In the genomic region with DNA sequence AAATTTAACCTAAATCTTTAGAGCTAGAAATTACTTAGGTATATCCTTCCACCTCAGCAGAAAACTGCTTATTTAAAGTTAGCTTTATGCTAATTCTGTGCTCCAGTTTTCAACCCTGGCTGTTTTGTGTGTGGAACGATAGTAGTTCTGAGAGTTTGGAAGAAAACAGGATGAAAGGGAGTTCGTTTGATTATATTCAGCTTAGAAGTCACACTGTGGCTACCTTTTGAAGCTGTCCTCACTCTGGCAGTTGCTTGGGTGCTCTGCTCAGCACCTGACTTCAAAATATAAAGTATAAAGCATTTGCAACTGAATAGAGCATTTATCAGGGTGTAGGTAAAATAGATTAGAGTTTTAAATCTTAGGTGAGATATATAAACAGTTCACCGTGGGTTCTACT, we compare ENCODE assay signal across 1 cellular context.
TF ChIP-seq lines count a peak whose summit lies in the region.

No MANE protein-coding gene starts in this region.

TF ChIP-seq in HepG2, 621 proteins besides CTCF, POLR2A, EP300 and RAD21:
- TF ChIP-seq TFE3 (CRISPR knock-in tag; IDR thresholded peaks at IDR 0.05), result no peak
- no peak for TF ChIP-seq CREB1 (IDR thresholded peaks at IDR 0.05)
- no peak for TF ChIP-seq CREB1 (CRISPR knock-in tag; IDR thresholded peaks at IDR 0.05)
- no peak for TF ChIP-seq ATF7-NPFF (CRISPR knock-in tag; IDR thresholded peaks at IDR 0.05; ENCODE audit: low read depth)
- TF ChIP-seq ZNF567 (CRISPR knock-in tag; IDR thresholded peaks at IDR 0.05; ENCODE audit: borderline replicate concordance), result no peak
- TF ChIP-seq CHCHD3 (CRISPR knock-in tag; IDR thresholded peaks at IDR 0.05), result no peak
- TF ChIP-seq, protein P1, sequence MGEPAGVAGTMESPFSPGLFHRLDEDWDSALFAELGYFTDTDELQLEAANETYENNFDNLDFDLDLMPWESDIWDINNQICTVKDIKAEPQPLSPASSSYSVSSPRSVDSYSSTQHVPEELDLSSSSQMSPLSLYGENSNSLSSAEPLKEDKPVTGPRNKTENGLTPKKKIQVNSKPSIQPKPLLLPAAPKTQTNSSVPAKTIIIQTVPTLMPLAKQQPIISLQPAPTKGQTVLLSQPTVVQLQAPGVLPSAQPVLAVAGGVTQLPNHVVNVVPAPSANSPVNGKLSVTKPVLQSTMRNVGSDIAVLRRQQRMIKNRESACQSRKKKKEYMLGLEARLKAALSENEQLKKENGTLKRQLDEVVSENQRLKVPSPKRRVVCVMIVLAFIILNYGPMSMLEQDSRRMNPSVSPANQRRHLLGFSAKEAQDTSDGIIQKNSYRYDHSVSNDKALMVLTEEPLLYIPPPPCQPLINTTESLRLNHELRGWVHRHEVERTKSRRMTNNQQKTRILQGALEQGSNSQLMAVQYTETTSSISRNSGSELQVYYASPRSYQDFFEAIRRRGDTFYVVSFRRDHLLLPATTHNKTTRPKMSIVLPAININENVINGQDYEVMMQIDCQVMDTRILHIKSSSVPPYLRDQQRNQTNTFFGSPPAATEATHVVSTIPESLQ (CRISPR knock-in tag; conservative IDR thresholded peaks at IDR 0.05), result no peak
- TF ChIP-seq, protein P2, sequence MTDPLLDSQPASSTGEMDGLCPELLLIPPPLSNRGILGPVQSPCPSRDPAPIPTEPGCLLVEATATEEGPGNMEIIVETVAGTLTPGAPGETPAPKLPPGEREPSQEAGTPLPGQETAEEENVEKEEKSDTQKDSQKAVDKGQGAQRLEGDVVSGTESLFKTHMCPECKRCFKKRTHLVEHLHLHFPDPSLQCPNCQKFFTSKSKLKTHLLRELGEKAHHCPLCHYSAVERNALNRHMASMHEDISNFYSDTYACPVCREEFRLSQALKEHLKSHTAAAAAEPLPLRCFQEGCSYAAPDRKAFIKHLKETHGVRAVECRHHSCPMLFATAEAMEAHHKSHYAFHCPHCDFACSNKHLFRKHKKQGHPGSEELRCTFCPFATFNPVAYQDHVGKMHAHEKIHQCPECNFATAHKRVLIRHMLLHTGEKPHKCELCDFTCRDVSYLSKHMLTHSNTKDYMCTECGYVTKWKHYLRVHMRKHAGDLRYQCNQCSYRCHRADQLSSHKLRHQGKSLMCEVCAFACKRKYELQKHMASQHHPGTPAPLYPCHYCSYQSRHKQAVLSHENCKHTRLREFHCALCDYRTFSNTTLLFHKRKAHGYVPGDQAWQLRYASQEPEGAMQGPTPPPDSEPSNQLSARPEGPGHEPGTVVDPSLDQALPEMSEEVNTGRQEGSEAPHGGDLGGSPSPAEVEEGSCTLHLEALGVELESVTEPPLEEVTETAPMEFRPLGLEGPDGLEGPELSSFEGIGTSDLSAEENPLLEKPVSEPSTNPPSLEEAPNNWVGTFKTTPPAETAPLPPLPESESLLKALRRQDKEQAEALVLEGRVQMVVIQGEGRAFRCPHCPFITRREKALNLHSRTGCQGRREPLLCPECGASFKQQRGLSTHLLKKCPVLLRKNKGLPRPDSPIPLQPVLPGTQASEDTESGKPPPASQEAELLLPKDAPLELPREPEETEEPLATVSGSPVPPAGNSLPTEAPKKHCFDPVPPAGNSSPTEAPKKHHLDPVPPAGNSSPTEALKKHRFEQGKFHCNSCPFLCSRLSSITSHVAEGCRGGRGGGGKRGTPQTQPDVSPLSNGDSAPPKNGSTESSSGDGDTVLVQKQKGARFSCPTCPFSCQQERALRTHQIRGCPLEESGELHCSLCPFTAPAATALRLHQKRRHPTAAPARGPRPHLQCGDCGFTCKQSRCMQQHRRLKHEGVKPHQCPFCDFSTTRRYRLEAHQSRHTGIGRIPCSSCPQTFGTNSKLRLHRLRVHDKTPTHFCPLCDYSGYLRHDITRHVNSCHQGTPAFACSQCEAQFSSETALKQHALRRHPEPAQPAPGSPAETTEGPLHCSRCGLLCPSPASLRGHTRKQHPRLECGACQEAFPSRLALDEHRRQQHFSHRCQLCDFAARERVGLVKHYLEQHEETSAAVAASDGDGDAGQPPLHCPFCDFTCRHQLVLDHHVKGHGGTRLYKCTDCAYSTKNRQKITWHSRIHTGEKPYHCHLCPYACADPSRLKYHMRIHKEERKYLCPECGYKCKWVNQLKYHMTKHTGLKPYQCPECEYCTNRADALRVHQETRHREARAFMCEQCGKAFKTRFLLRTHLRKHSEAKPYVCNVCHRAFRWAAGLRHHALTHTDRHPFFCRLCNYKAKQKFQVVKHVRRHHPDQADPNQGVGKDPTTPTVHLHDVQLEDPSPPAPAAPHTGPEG (CRISPR knock-in tag; IDR thresholded peaks at IDR 0.05), result no peak
- TF ChIP-seq KLF6 (CRISPR knock-in tag; IDR thresholded peaks at IDR 0.05), result no peak
- no peak for TF ChIP-seq AHR (CRISPR knock-in tag; IDR thresholded peaks at IDR 0.05)
- no peak for TF ChIP-seq KLF11 (CRISPR knock-in tag; IDR thresholded peaks at IDR 0.05)
- TF ChIP-seq ZNF256 (CRISPR knock-in tag; conservative IDR thresholded peaks at IDR 0.05), result no peak
- TF ChIP-seq PREB (CRISPR knock-in tag; IDR thresholded peaks at IDR 0.05), result no peak
- no peak for TF ChIP-seq GTF3A (CRISPR knock-in tag; conservative IDR thresholded peaks at IDR 0.05)
- no peak for TF ChIP-seq MAX (IDR thresholded peaks at IDR 0.05)
